35 cellular contexts compared by ENCODE assay signal in genomic region chr7:99258501-99258900, GRCh38. TPM values are rescaled to one million over a fixed set of nuclear protein-coding genes. Genes with fewer than 3 reads are reported as not detected.
"Had no signal": no experiment of that assay in that cellular context is flagged by ENCODE, and none has a peak within 500 bp of the region (broad histone marks: within the 10 kb centered on the region; RNA-seq: fewer than 3 reads in every experiment).

No MANE protein-coding gene starts in this region.

- H3K4me3 Mint-ChIP-seq: activated CD4-positive, alpha-beta memory T cell treated with anti-CD3 and anti-CD28 coated beads, Interleukin-2, amount 10 ng/mL, durations not matched to agents 7 days and 5 days; activated CD4-positive, alpha-beta T cell treated with anti-CD3 and anti-CD28 coated beads, Interleukin-2, amount 10 ng/mL, durations not matched to agents 7 days and 5 days; activated naive CD4-positive, alpha-beta T cell treated with anti-CD3 and anti-CD28 coated beads, Interleukin-2, amount 10 ng/mL, durations not matched to agents 7 days and 5 days; activated naive CD8-positive, alpha-beta T cell treated with anti-CD3 and anti-CD28 coated beads, Interleukin-2, amount 10 ng/mL, durations not matched to agents 7 days and 5 days; activated T-cell treated with anti-CD3 and anti-CD28 coated beads, Interleukin-2, amount 50 U/mL, for 24 hours; central memory CD8-positive, alpha-beta T cell; dendritic cell treated with granulocyte-macrophage colony-stimulating factor and Interleukin-4, amounts not matched to agents 40 ng/mL and 50 ng/mL, for 4 days; endodermal cell; naive B cell; stimulated activated effector memory CD8-positive, alpha-beta T cell treated with anti-CD3 and anti-CD28 coated beads, Interleukin-12 subunit alpha, Interleukin-12 subunit beta, amount 100 ng/mL, for 72 hours; T-helper 17 cell; WTC11 had no signal

- ATAC-seq: sciatic nerve; stimulated activated effector memory CD8-positive, alpha-beta T cell treated with anti-CD3 and anti-CD28 coated beads, Interleukin-12 subunit alpha, Interleukin-12 subunit beta, amount 100 ng/mL, for 72 hours; T-helper 17 cell; upper lobe of right lung; WTC11 had no signal

- H3K9me3 Mint-ChIP-seq: activated CD4-positive, alpha-beta memory T cell treated with anti-CD3 and anti-CD28 coated beads, Interleukin-2, amount 10 ng/mL, durations not matched to agents 7 days and 5 days; activated CD4-positive, alpha-beta T cell treated with anti-CD3 and anti-CD28 coated beads, Interleukin-2, amount 10 ng/mL, durations not matched to agents 7 days and 5 days; activated naive CD4-positive, alpha-beta T cell treated with anti-CD3 and anti-CD28 coated beads, Interleukin-2, amount 10 ng/mL, durations not matched to agents 7 days and 5 days; activated naive CD8-positive, alpha-beta T cell treated with anti-CD3 and anti-CD28 coated beads, Interleukin-2, amount 10 ng/mL, durations not matched to agents 7 days and 5 days; activated T-cell treated with anti-CD3 and anti-CD28 coated beads, Interleukin-2, amount 50 U/mL, for 24 hours; central memory CD8-positive, alpha-beta T cell; dendritic cell treated with granulocyte-macrophage colony-stimulating factor and Interleukin-4, amounts not matched to agents 40 ng/mL and 50 ng/mL, for 4 days; endodermal cell; naive B cell; stimulated activated effector memory CD8-positive, alpha-beta T cell treated with anti-CD3 and anti-CD28 coated beads, Interleukin-12 subunit alpha, Interleukin-12 subunit beta, amount 100 ng/mL, for 72 hours; WTC11 had no signal

- H3K4me3 ChIP-seq: esophagus muscularis mucosa, left ventricle myocardium inferior, lung, ovary, stomach, tibial artery, upper lobe of right lung had no signal

- H3K27me3 ChIP-seq: brain microvascular endothelial cell, ovary, tibial artery, upper lobe of right lung had no signal

- H3K36me3 ChIP-seq: brain microvascular endothelial cell, esophagus muscularis mucosa, left ventricle myocardium inferior, ovary, stomach, tibial artery, upper lobe of right lung had no signal

- H3K4me1 ChIP-seq: esophagus muscularis mucosa, left ventricle myocardium inferior, stomach, upper lobe of right lung had no signal

- H3K9me3 ChIP-seq: esophagus muscularis mucosa, left ventricle myocardium inferior, ovary, stomach, tibial artery, upper lobe of right lung had no signal

- H3K27ac ChIP-seq: brain microvascular endothelial cell, esophagus muscularis mucosa, left ventricle myocardium inferior, ovary, stomach, tibial artery, upper lobe of right lung had no signal

- H3K27ac Mint-ChIP-seq: activated CD4-positive, alpha-beta memory T cell treated with anti-CD3 and anti-CD28 coated beads, Interleukin-2, amount 10 ng/mL, durations not matched to agents 7 days and 5 days; activated CD4-positive, alpha-beta T cell treated with anti-CD3 and anti-CD28 coated beads, Interleukin-2, amount 10 ng/mL, durations not matched to agents 7 days and 5 days; activated naive CD4-positive, alpha-beta T cell treated with anti-CD3 and anti-CD28 coated beads, Interleukin-2, amount 10 ng/mL, durations not matched to agents 7 days and 5 days; activated naive CD8-positive, alpha-beta T cell treated with anti-CD3 and anti-CD28 coated beads, Interleukin-2, amount 10 ng/mL, durations not matched to agents 7 days and 5 days; activated T-cell treated with anti-CD3 and anti-CD28 coated beads, Interleukin-2, amount 50 U/mL, for 24 hours; dendritic cell treated with granulocyte-macrophage colony-stimulating factor and Interleukin-4, amounts not matched to agents 40 ng/mL and 50 ng/mL, for 4 days; endodermal cell; naive B cell; progenitor cell of endocrine pancreas; stimulated activated effector memory CD8-positive, alpha-beta T cell treated with anti-CD3 and anti-CD28 coated beads, Interleukin-12 subunit alpha, Interleukin-12 subunit beta, amount 100 ng/mL, for 72 hours; T-helper 17 cell; WTC11 had no signal

- DNase-seq: activated CD4-positive, alpha-beta memory T cell treated with anti-CD3 and anti-CD28 coated beads, Interleukin-2, amount 10 ng/mL, durations not matched to agents 7 days and 5 days; activated CD4-positive, alpha-beta T cell treated with anti-CD3 and anti-CD28 coated beads for 1 hour; activated CD4-positive, alpha-beta T cell treated with anti-CD3 and anti-CD28 coated beads, Interleukin-2, amount 10 ng/mL, durations not matched to agents 7 days and 5 days; activated CD8-positive, alpha-beta memory T cell treated with anti-CD3 and anti-CD28 coated beads, Interleukin-2, amount 50 U/mL, for 48 hours; activated gamma-delta T cell; activated naive CD4-positive, alpha-beta T cell treated with anti-CD3 and anti-CD28 coated beads, Interleukin-2, amount 10 ng/mL, durations not matched to agents 7 days and 5 days; activated naive CD8-positive, alpha-beta T cell treated with anti-CD3 and anti-CD28 coated beads, Interleukin-2, amount 10 ng/mL, durations not matched to agents 7 days and 5 days; activated T-cell treated with anti-CD3 and anti-CD28 coated beads, Interleukin-2, amount 50 U/mL, for 24 hours; amniotic stem cell; brain microvascular endothelial cell; endodermal cell; glutamatergic neuron; islet precursor cell; left ventricle myocardium inferior; naive B cell; ovary; retina; small intestine; stimulated activated CD4-positive, alpha-beta T cell treated with anti-CD3 and anti-CD28 coated beads, Interleukin-4, amount 100 ng/mL, for 24 hours; stomach; T-helper 17 cell; T1000; tibial artery; upper lobe of right lung had no signal

- H3K36me3 Mint-ChIP-seq: activated naive CD4-positive, alpha-beta T cell treated with anti-CD3 and anti-CD28 coated beads, Interleukin-2, amount 10 ng/mL, durations not matched to agents 7 days and 5 days; activated naive CD8-positive, alpha-beta T cell treated with anti-CD3 and anti-CD28 coated beads, Interleukin-2, amount 10 ng/mL, durations not matched to agents 7 days and 5 days; naive B cell; stimulated activated effector memory CD8-positive, alpha-beta T cell treated with anti-CD3 and anti-CD28 coated beads, Interleukin-12 subunit alpha, Interleukin-12 subunit beta, amount 100 ng/mL, for 72 hours; WTC11 had no signal

- H3K4me1 Mint-ChIP-seq: activated CD4-positive, alpha-beta memory T cell treated with anti-CD3 and anti-CD28 coated beads, Interleukin-2, amount 10 ng/mL, durations not matched to agents 7 days and 5 days; activated CD4-positive, alpha-beta T cell treated with anti-CD3 and anti-CD28 coated beads, Interleukin-2, amount 10 ng/mL, durations not matched to agents 7 days and 5 days; activated naive CD4-positive, alpha-beta T cell treated with anti-CD3 and anti-CD28 coated beads, Interleukin-2, amount 10 ng/mL, durations not matched to agents 7 days and 5 days; activated naive CD8-positive, alpha-beta T cell treated with anti-CD3 and anti-CD28 coated beads, Interleukin-2, amount 10 ng/mL, durations not matched to agents 7 days and 5 days; central memory CD8-positive, alpha-beta T cell; endodermal cell; naive B cell; stimulated activated effector memory CD8-positive, alpha-beta T cell treated with anti-CD3 and anti-CD28 coated beads, Interleukin-12 subunit alpha, Interleukin-12 subunit beta, amount 100 ng/mL, for 72 hours; T-helper 17 cell; WTC11 had no signal

RNA-seq across cellular contexts. Expression of gene MYH16, which starts 14.1 kb away (rescaled TPM):
- total RNA-seq: activated CD4-positive, alpha-beta memory T cell treated with anti-CD3 and anti-CD28 coated beads, Interleukin-2, amount 10 ng/mL, durations not matched to agents 7 days and 5 days; activated CD4-positive, alpha-beta T cell treated with anti-CD3 and anti-CD28 coated beads, Interleukin-2, amount 10 ng/mL, durations not matched to agents 7 days and 5 days; activated naive CD8-positive, alpha-beta T cell treated with anti-CD3 and anti-CD28 coated beads, Interleukin-2, amount 10 ng/mL, durations not matched to agents 7 days and 5 days; endodermal cell; esophagus muscularis mucosa; frontal cortex; left ventricle myocardium inferior; lung; ovary; progenitor cell of endocrine pancreas; sciatic nerve; T-helper 17 cell; upper lobe of right lung; WTC11 had no signal
- polyA plus RNA-seq: neural cell, ovary had no signal

RNA-seq across cellular contexts. Expression of gene KPNA7, which starts 50.6 kb away (rescaled TPM):
- total RNA-seq: activated CD4-positive, alpha-beta memory T cell treated with anti-CD3 and anti-CD28 coated beads, Interleukin-2, amount 10 ng/mL, durations not matched to agents 7 days and 5 days; activated CD4-positive, alpha-beta T cell treated with anti-CD3 and anti-CD28 coated beads, Interleukin-2, amount 10 ng/mL, durations not matched to agents 7 days and 5 days; activated naive CD8-positive, alpha-beta T cell treated with anti-CD3 and anti-CD28 coated beads, Interleukin-2, amount 10 ng/mL, durations not matched to agents 7 days and 5 days; astrocyte; endodermal cell; esophagus muscularis mucosa; frontal cortex; left ventricle myocardium inferior; ovary; sciatic nerve; T-helper 17 cell; WTC11 had no signal
- polyA plus RNA-seq: neural cell had no signal
